8 cellular contexts compared by ENCODE assay signal in genomic region chr10:72318383-72319262, GRCh38. TPM values are rescaled to one million over a fixed set of nuclear protein-coding genes. Genes with fewer than 3 reads are reported as not detected.
DNase-seq lines count a peak whose midpoint lies in the region; ATAC-seq and TF ChIP-seq lines count a peak whose summit lies in the region.

No MANE protein-coding gene starts in this region.

- H3K4me1 ChIP-seq in heart left ventricle, result peaks cover 18 to 92% (median 62%) of the 10 kb centered on the region in 12 donors
- peaks cover 21 to 48% of the 10 kb centered on the region in 2 donors for H3K4me1 ChIP-seq in lung (ENCODE audit: control insufficient read depth in 2 of 2, insufficient read depth in 2 of 2, low read length in 2 of 2)
- no peaks in the 10 kb centered on the region for H3K4me1 ChIP-seq in urinary bladder (ENCODE audit: insufficient read depth)

- H3K27ac ChIP-seq in heart left ventricle (peak overlapping the region; percentile 51 to 97 (median 86)), lung (ENCODE audit: low read depth in 1 of 2, low read length in 1 of 2) (peak overlapping the region; percentile 85 to 98), urinary bladder (ENCODE audit: low read depth) (peak overlapping the region; percentile 66), WERI-Rb-1 (no peak overlapping the region)

- DNase-seq in heart left ventricle (no peak), left cardiac atrium (no peak), lung (ENCODE audit: low spot score) (no peak), WERI-Rb-1 (no peak)
- DNase-seq in activated naive CD8-positive, alpha-beta T cell treated with anti-CD3 and anti-CD28 coated beads, Interleukin-2, amount 10 ng/mL, durations not matched to agents 7 days and 5 days, result no peak
- no peak for DNase-seq in stimulated activated CD4-positive, alpha-beta T cell treated with anti-CD3 and anti-CD28 coated beads, Interleukin-4, amount 100 ng/mL, for 4 hours

- no peaks in the 10 kb centered on the region for H3K9me3 Mint-ChIP-seq in activated naive CD8-positive, alpha-beta T cell treated with anti-CD3 and anti-CD28 coated beads, Interleukin-2, amount 10 ng/mL, durations not matched to agents 7 days and 5 days

- H3K9me3 ChIP-seq in heart left ventricle, result no peaks in the 10 kb centered on the region
- H3K9me3 ChIP-seq in lung (ENCODE audit: control insufficient read depth in 2 of 2, insufficient read depth in 1 of 2, low read length in 1 of 2), result no peaks in the 10 kb centered on the region
- no peaks in the 10 kb centered on the region for H3K9me3 ChIP-seq in WERI-Rb-1 (ENCODE audit: severe bottlenecking)

- no peak for TF ChIP-seq POLR2A in heart left ventricle (IDR thresholded peaks at IDR 0.05)

- TF ChIP-seq CTCF in heart left ventricle (IDR thresholded peaks at IDR 0.05) (no peak), lung (IDR thresholded peaks at IDR 0.05; ENCODE audit: control extremely low read depth, extremely low read depth) (no peak), WERI-Rb-1 (IDR thresholded peaks at IDR 0.05; ENCODE audit: low read depth, low read length) (no peak)

- no peaks in the 10 kb centered on the region for H3K27me3 Mint-ChIP-seq in activated naive CD8-positive, alpha-beta T cell treated with anti-CD3 and anti-CD28 coated beads, Interleukin-2, amount 10 ng/mL, durations not matched to agents 7 days and 5 days

- H3K4me3 Mint-ChIP-seq in activated naive CD8-positive, alpha-beta T cell treated with anti-CD3 and anti-CD28 coated beads, Interleukin-2, amount 10 ng/mL, durations not matched to agents 7 days and 5 days, result peak overlapping the region; percentile 84

- POLR2A ChIA-PET in activated naive CD8-positive, alpha-beta T cell treated with anti-CD3 and anti-CD28 coated beads, Interleukin-2, amount 10 ng/mL, durations not matched to agents 7 days and 5 days (lab: Charles Lee), result interaction anchor here (0.6 to 53.3 kb wide), 9 partner anchors 5 to 730 kb away, joined by 3 to 1812 read pairs (median 10); partner anchors contain the start of genes ANAPC16, ASCC1 and DDIT4

- intact Hi-C loops in heart left ventricle (cut with DNase I), result loop anchor here in 5 of 10 donors (5.0 kb wide), 2 partner anchors 41 to 46 kb away; partner anchors contain the start of gene DDIT4 (in 3 of the 5)
- intact Hi-C loops in left cardiac atrium (cut with DNase I), result loop anchor here in 1 of 2 donors (5.0 kb wide), 1 partner anchor 46 kb away; the partner anchor contains the start of gene DDIT4

- H3K36me3 ChIP-seq in heart left ventricle (no peaks in the 10 kb centered on the region), lung (ENCODE audit: control insufficient read depth in 2 of 2, insufficient read depth in 2 of 2, low read length in 2 of 2) (no peaks in the 10 kb centered on the region), urinary bladder (ENCODE audit: insufficient read depth) (no peaks in the 10 kb centered on the region), WERI-Rb-1 (no peaks in the 10 kb centered on the region)

- H3K4me3 ChIP-seq in heart left ventricle (peak overlapping the region in 9 of 12 donors; percentile 40 to 60 (median 53)), lung (no peak overlapping the region), urinary bladder (ENCODE audit: low read depth, low read length) (no peak overlapping the region), WERI-Rb-1 (ENCODE audit: low read depth, low read length) (no peak overlapping the region)

- WGBS in heart left ventricle, 4 donors, result 75 to 80% (median 76%) methylated on average over 11 of the region's 11 CpGs
- 38 to 53% methylated on average over 11 of the region's 11 CpGs for WGBS in lung, 2 donors
- 75% methylated on average over 11 of the region's 11 CpGs for WGBS in urinary bladder

- peaks cover 62% of the 10 kb centered on the region for H3K4me1 Mint-ChIP-seq in activated naive CD8-positive, alpha-beta T cell treated with anti-CD3 and anti-CD28 coated beads, Interleukin-2, amount 10 ng/mL, durations not matched to agents 7 days and 5 days

- H3K36me3 Mint-ChIP-seq in activated naive CD8-positive, alpha-beta T cell treated with anti-CD3 and anti-CD28 coated beads, Interleukin-2, amount 10 ng/mL, durations not matched to agents 7 days and 5 days, result peaks cover 5% of the 10 kb centered on the region

- ATAC-seq in heart left ventricle, result no peak
- no peak for ATAC-seq in left cardiac atrium
- ATAC-seq in activated naive CD8-positive, alpha-beta T cell treated with anti-CD3 and anti-CD28 coated beads, Interleukin-2, amount 10 ng/mL, durations not matched to agents 7 days and 5 days (ENCODE audit: low read depth), result no peak
- no peak for ATAC-seq in lung (ENCODE audit: insufficient read depth, low FRiP score)
- ATAC-seq in GM19467 (IDR thresholded peaks at IDR 0.05; ENCODE audit: unreplicated experiment), result no peak

- no peaks in the 10 kb centered on the region for H3K27me3 ChIP-seq in heart left ventricle
- H3K27me3 ChIP-seq in lung (ENCODE audit: control insufficient read depth, insufficient read depth), result no peaks in the 10 kb centered on the region
- H3K27me3 ChIP-seq in WERI-Rb-1 (ENCODE audit: insufficient read depth, low read depth, severe bottlenecking), result no peaks in the 10 kb centered on the region

- H3K27ac Mint-ChIP-seq in activated naive CD8-positive, alpha-beta T cell treated with anti-CD3 and anti-CD28 coated beads, Interleukin-2, amount 10 ng/mL, durations not matched to agents 7 days and 5 days, result peak overlapping the region; percentile 94

RNA-seq across cellular contexts. Expression of gene DNAJB12, which starts 36.1 kb away (rescaled TPM):
- total RNA-seq in heart left ventricle, result 10 to 100 TPM; 23.8 to 42.5 (median 29.1) TPM
- polyA plus RNA-seq in heart left ventricle, result 10 to 100 TPM; 21.1 to 36.0 TPM
- total RNA-seq in left cardiac atrium, result 10 to 100 TPM; 25.8 to 33.4 TPM
- 10 to 100 TPM; 24.3 to 26.5 TPM for total RNA-seq in activated naive CD8-positive, alpha-beta T cell treated with anti-CD3 and anti-CD28 coated beads, Interleukin-2, amount 10 ng/mL, durations not matched to agents 7 days and 5 days
- total RNA-seq in lung, result 10 to 100 TPM; 34.0 to 38.7 TPM
- polyA plus RNA-seq in lung, result 10 to 100 TPM; 30.0 to 30.2 TPM
- total RNA-seq in urinary bladder, result 21.9 TPM
- 26.7 TPM for polyA plus RNA-seq in urinary bladder

RNA-seq across cellular contexts. Expression of gene DDIT4, which starts 44.9 kb away (rescaled TPM):
- 10 to 100 TPM; 14.6 to 68.2 (median 40.4) TPM for total RNA-seq in heart left ventricle
- polyA plus RNA-seq in heart left ventricle, result 100 to 1,000 TPM in 1 of 2 donors, 10 to 100 TPM in 1; 59.4 to 112 TPM
- 100 to 1,000 TPM in 1 of 2 donors, 10 to 100 TPM in 1; 88.8 to 112 TPM for total RNA-seq in left cardiac atrium
- 100 to 1,000 TPM; 150 to 159 TPM for total RNA-seq in activated naive CD8-positive, alpha-beta T cell treated with anti-CD3 and anti-CD28 coated beads, Interleukin-2, amount 10 ng/mL, durations not matched to agents 7 days and 5 days
- total RNA-seq in lung, result 100 to 1,000 TPM; 155 to 190 TPM
- 100 to 1,000 TPM in 1 of 2 donors, 10 to 100 TPM in 1; 55.3 to 188 TPM for polyA plus RNA-seq in lung
- total RNA-seq in urinary bladder, result 137 TPM
- polyA plus RNA-seq in urinary bladder, result 277 TPM

Comparison
In these comparisons a context has a peak if more than half of its experiments do, and no peak if none do; other contexts are left out.
1. H3K4me3 ChIP-seq: peak in heart left ventricle (9 of 12); none in lung (single experiment), urinary bladder (single experiment) and WERI-Rb-1 (single experiment).